ENCODE assay signal across 8 cellular contexts in the genomic region with DNA sequence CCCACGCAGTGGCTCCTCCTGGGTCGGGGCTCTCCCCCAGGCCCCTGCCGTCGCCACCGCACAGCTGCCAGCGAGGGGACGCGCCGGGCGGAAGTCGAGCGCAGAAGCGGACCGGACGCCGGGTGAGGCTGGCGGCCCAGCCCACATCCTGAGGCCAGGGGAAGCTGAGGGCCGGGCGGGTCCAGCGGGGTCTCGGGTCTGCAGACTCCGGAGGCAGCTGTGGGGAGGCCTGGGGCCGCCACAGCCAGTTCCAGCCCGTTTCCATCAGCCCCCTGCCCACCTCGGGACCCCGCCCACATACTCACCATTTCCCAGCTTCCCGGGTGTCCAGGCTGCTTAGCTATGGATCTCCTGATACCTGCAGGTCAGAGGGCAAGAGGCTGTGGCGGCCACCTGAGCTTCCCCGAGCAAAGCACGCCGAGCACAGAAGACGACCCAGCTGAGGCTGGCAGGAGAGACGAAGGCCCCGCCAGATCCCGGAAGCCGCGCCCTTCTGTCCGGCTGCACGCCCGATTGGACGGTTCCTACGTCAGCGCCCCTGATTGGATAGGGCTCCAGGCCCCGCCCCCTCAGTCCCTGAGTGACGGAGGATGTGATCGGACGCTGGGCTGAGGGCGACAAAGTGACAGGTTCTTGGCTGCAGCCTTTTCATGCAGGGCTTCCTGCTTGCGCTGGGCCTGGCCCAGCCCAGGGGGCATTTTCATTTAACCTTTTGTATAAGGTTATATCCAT. TPM values are rescaled to one million over a fixed set of nuclear protein-coding genes. Genes with fewer than 3 reads are reported as not detected.
A peak's percentile ranks its signal among the peaks of the same experiment; 100 is the strongest.
DNase-seq lines count a peak whose midpoint lies in the region; TF ChIP-seq lines count a peak whose summit lies in the region.

No MANE protein-coding gene starts in this region.

- peak overlapping the region; percentile 99 for H3K4me3 Mint-ChIP-seq in neural crest cell

- no peak for TF ChIP-seq CTCF in foreskin fibroblast (IDR thresholded peaks at IDR 0.05; ENCODE audit: low read depth, low read length)
- no peak for TF ChIP-seq CTCF in neural crest cell (conservative IDR thresholded peaks at IDR 0.05)
- TF ChIP-seq CTCF in stomach (IDR thresholded peaks at IDR 0.05), result no peak

- no peak for TF ChIP-seq EP300 in stomach (IDR thresholded peaks at IDR 0.05)

- H3K27me3 ChIP-seq in HAP-1 (ENCODE audit: low read depth) (no peaks in the 10 kb centered on the region), MG63 (peaks cover 13% of the 10 kb centered on the region), stomach (no peaks in the 10 kb centered on the region)

- peak overlapping the region; percentile 93 for H3K27ac Mint-ChIP-seq in neural crest cell (ENCODE audit: unreplicated experiment)

- DNase-seq in G401 (ENCODE audit: low spot score), result peak; percentile 98
- DNase-seq in HAP-1 (ENCODE audit: low spot score in 2 of 2), result peak; percentile 90 to 98
- peak; percentile 97 for DNase-seq in MG63
- DNase-seq in SHP77 (lab: John Stamatoyannopoulos, UW), result peak; percentile 97
- DNase-seq in activated gamma-delta T cell (lab: John Stamatoyannopoulos, UW), result peak; percentile 82
- DNase-seq in foreskin fibroblast, result peak; percentile 85 to 96
- DNase-seq in neural crest cell (ENCODE audit: low read depth, low spot score), result peak; percentile 97
- peak; percentile 99 for DNase-seq in stomach

- WGBS in stomach, 5 donors, result 0% methylated on average over 25 to 49 of the region's 49 CpGs

- no peaks in the 10 kb centered on the region for H3K9me3 Mint-ChIP-seq in neural crest cell

- peak overlapping the region; percentile 89 to 98 (median 93) for H3K27ac ChIP-seq in stomach

- 0 out of 2 replicates have a peak, but pooled peaks cover 3% of the 10 kb centered on the region for H3K4me1 ChIP-seq in HAP-1
- peaks cover 11 to 35% (median 29%) of the 10 kb centered on the region in 4 donors for H3K4me1 ChIP-seq in stomach

- H3K4me1 Mint-ChIP-seq in neural crest cell, result peaks cover 22% of the 10 kb centered on the region

- TF ChIP-seq POLR2A in stomach (IDR thresholded peaks at IDR 0.05), result peak in 2 of 4 donors; percentile 37 to 53

- no peaks in the 10 kb centered on the region; the same call in none of the 2 replicates for H3K36me3 ChIP-seq in HAP-1 (replicated peaks)
- H3K36me3 ChIP-seq in MG63, result peaks cover 36% of the 10 kb centered on the region
- H3K36me3 ChIP-seq in stomach, result peaks cover 0 to 12% (median 7%) of the 10 kb centered on the region in 4 donors

- H3K36me3 Mint-ChIP-seq in neural crest cell (ENCODE audit: low read depth), result peaks cover 8% of the 10 kb centered on the region

- peaks cover 11% of the 10 kb centered on the region for H3K27me3 Mint-ChIP-seq in neural crest cell (ENCODE audit: low read depth)

- H3K9me3 ChIP-seq in HAP-1, result no peaks in the 10 kb centered on the region; the same call in 1 of the 2 replicates
- H3K9me3 ChIP-seq in MG63, result peaks cover 3% of the 10 kb centered on the region; the same call in 1 of the 2 replicates
- no peaks in the 10 kb centered on the region for H3K9me3 ChIP-seq in stomach

- intact Hi-C loops in stomach (cut with DNase I; ENCODE audit: low total_unique reads), result loop anchor here (10.0 kb wide), 1 partner anchor 96 kb away; no protein-coding TSS in a partner anchor

- in situ Hi-C loops in G401 (cut with HindIII; ENCODE audit: low sequenced_read_pairs) (no loop called here), HAP-1 (cut with MboI; ENCODE audit: low sequenced_read_pairs) (no loop called here)

- H3K4me3 ChIP-seq in HAP-1 (peak overlapping the region; percentile 85), MG63 (peak overlapping the region; percentile 77), foreskin fibroblast (ENCODE audit: low read depth in 1 of 2, low read length in 2 of 2) (peak overlapping the region; percentile 77 to 91), stomach (peak overlapping the region; percentile 75 to 95 (median 88))

RNA-seq across cellular contexts. Expression of a gene that starts 38.7 kb away (rescaled TPM):
- total RNA-seq in G401 (2014; rRNA removed; shearing (Covaris generic)), result 94.0 and 100 TPM in 2 replicates
- total RNA-seq in MG63 (2014; rRNA removed; shearing (Covaris generic); ENCODE audit: low replicate concordance), result 56.8 and 82.3 TPM in 2 replicates
- total RNA-seq in neural crest cell (87.0 and 90.2 TPM in 2 replicates), stomach (100 to 1,000 TPM in 2 of 5 donors, 10 to 100 TPM in 3; 11.9 to 136 (median 28.1) TPM)
- 1 to 10 TPM; 1.1 to 2.9 (median 2.4) TPM for polyA plus RNA-seq in stomach

RNA-seq across cellular contexts. Expression of a gene that starts 45.3 kb away (rescaled TPM):
- not detected in 2 replicates for total RNA-seq in G401 (2014; rRNA removed; shearing (Covaris generic))
- total RNA-seq in MG63 (2014; rRNA removed; shearing (Covaris generic); ENCODE audit: low replicate concordance), result not detected in 2 replicates
- not detected in 2 replicates for total RNA-seq in neural crest cell
- not detected for total RNA-seq in stomach
- not detected for polyA plus RNA-seq in stomach

Comparison
In these comparisons a context has a peak if more than half of its experiments do, and no peak if none do; other contexts are left out.
1. Peak in every context shown above with its lines: DNase-seq, H3K4me3 ChIP-seq and H3K27ac ChIP-seq.